ENCODE assay signal across 26 cellular contexts in the genomic region with DNA sequence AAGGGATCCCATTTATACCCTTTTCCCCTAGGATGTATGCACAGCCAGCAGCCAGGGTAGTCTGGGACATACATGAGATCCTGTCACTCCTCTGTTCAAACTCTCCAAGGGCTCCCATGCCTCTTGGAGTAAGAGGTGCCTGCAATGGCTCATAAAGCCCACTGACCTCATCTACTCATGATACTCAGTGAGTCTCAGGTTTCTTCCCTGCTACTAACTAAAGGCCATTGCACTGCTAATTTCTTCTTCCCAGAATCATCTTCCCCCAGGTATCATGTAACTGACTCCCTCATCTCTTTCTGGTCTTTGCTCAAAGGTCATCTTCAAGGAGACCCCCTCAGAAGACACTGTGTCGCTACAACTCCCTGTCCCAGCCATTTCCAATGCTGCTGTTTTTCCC.
"Had no signal": no experiment of that assay in that cellular context is flagged by ENCODE, and none has a peak within 500 bp of the region (broad histone marks: within the 10 kb centered on the region; RNA-seq: fewer than 3 reads in every experiment).

No MANE protein-coding gene starts in this region.

- H3K4me3 ChIP-seq: breast epithelium, colonic mucosa, esophagus squamous epithelium, gastroesophageal sphincter, right lobe of liver, uterus had no signal

- H3K4me1 ChIP-seq: breast epithelium, colonic mucosa, right lobe of liver, uterus had no signal

- ATAC-seq: activated CD4-positive, alpha-beta T cell treated with anti-CD3 and anti-CD28 coated beads for 36 hours; gastroesophageal sphincter; left cardiac atrium; right lobe of liver; stimulated activated naive B cell treated with anti-CD40 and anti-IgM and Interleukin-4, amounts not matched to agents 10 μg/mL and 1 μg/mL and 100 μg/mL, for 72 hours; WTC11 had no signal

- H3K36me3 ChIP-seq: breast epithelium, colonic mucosa, esophagus squamous epithelium, gastroesophageal sphincter, right lobe of liver, uterus had no signal

- H3K27me3 ChIP-seq: breast epithelium, colonic mucosa, gastroesophageal sphincter, right lobe of liver, uterus had no signal

- H3K27ac ChIP-seq: breast epithelium, colonic mucosa, esophagus squamous epithelium, gastroesophageal sphincter, right lobe of liver had no signal

- DNase-seq: activated CD4-positive, alpha-beta T cell treated with anti-CD3 and anti-CD28 coated beads for 36 hours; activated CD4-positive, alpha-beta T cell treated with anti-CD3 and anti-CD28 coated beads, Interleukin-2, amount 50 U/mL, for 4 hours; activated CD8-positive, alpha-beta memory T cell treated with anti-CD3 and anti-CD28 coated beads for 24 hours; activated CD8-positive, alpha-beta memory T cell treated with anti-CD3 and anti-CD28 coated beads, Interleukin-2, amount 50 U/mL, for 4 hours; activated naive CD4-positive, alpha-beta T cell treated with Interleukin-2 at 50 U/mL for 16 hours; activated naive CD8-positive, alpha-beta T cell treated with anti-CD3 and anti-CD28 coated beads for 36 hours; activated T-cell treated with anti-CD3 and anti-CD28 coated beads, Interleukin-2, amount 50 U/mL, for 24 hours; amniotic stem cell; colonic mucosa; endodermal cell; esophagus squamous epithelium; hypothalamus; islet precursor cell; left cardiac atrium; naive B cell; occipital lobe; right lobe of liver; stimulated activated CD4-positive, alpha-beta T cell treated with anti-CD3 and anti-CD28 coated beads, Interleukin-2, amount 100 ng/mL, for 48 hours; stimulated activated CD8-positive, alpha-beta memory T cell treated with anti-CD3 and anti-CD28 coated beads, Interleukin-4, amount 100 ng/mL, for 48 hours; stimulated activated naive B cell treated with anti-CD40 and anti-IgM and Interleukin-4, amounts not matched to agents 10 μg/mL and 1 μg/mL and 100 μg/mL, for 72 hours; T-helper 9 cell; trophoblast cell; uterus had no signal

- H3K9me3 ChIP-seq: breast epithelium, colonic mucosa, esophagus squamous epithelium, gastroesophageal sphincter, right lobe of liver, uterus had no signal
